8 cellular contexts compared by ENCODE assay signal in the genomic region with DNA sequence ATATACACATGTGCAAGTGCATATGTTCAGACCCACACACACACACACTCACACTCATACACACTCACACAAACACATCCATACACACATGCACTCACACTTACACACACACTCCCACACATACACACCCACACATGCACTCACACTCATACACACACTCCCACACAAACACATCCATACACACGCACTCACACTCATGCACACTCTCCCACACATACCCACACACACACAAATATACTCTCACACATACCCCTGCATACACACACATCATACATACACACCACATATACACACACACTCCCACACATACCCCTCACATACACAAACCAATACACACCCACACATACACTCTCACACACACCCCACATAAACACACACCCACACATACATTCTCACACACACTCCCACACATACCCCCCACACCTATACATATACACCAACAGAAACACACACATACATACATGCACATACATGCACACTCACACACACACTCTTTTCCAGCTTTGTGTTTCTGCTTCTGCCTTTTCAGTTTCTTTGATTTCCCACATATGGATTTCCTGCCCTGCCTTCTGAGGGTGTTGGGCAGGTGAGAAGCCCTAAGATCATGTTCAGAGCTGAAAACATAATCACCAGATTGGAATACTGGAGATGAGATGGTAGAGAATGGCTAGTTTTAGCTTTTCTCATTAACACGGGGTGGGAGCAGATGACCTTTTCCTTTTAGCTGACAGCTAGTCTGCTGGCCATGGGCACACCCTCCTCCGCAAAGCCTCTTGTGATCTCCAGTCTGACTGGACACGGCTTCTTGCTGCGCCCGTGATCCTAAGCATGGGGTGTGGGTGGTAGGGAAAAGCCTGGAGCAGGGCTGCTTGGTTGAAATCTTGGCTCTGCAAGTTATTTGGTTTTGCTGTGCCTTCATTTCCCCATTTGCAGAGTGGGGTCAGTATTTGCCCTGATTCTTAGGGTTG.
A peak's percentile ranks its signal among the peaks of the same experiment; 100 is the strongest.
DNase-seq lines count a peak whose midpoint lies in the region; ATAC-seq and TF ChIP-seq lines count a peak whose summit lies in the region.

No MANE protein-coding gene starts in this region.

- TF ChIP-seq CTCF in brain (conservative IDR thresholded peaks at IDR 0.05) (no peak), neural crest cell (conservative IDR thresholded peaks at IDR 0.05) (no peak)

- no peak for TF ChIP-seq RAD21 in Ishikawa (IDR thresholded peaks at IDR 0.05; ENCODE audit: low read depth)

- peaks cover 0 to 9% (median 0%) of the 10 kb centered on the region in 3 donors for H3K36me3 Mint-ChIP-seq in CD8-positive, alpha-beta memory T cell
- H3K36me3 Mint-ChIP-seq in brain, result no peaks in the 10 kb centered on the region
- H3K36me3 Mint-ChIP-seq in neural crest cell (ENCODE audit: low read depth), result no peaks in the 10 kb centered on the region

- peak overlapping the region; percentile 42 to 78 (median 71) for H3K4me3 Mint-ChIP-seq in CD8-positive, alpha-beta memory T cell
- H3K4me3 Mint-ChIP-seq in brain (peak overlapping the region in 3 of 5 experiments; percentile 1 to 2 (median 2)), neural crest cell (no peak overlapping the region)

- peaks cover 60 to 86% (median 73%) of the 10 kb centered on the region in 3 donors for H3K4me1 Mint-ChIP-seq in CD8-positive, alpha-beta memory T cell
- H3K4me1 Mint-ChIP-seq in brain (peaks cover 76% of the 10 kb centered on the region), neural crest cell (peaks cover 45% of the 10 kb centered on the region)

- TF ChIP-seq EP300 in Ishikawa (IDR thresholded peaks at IDR 0.05; ENCODE audit: borderline replicate concordance), result no peak

- CTCF ChIA-PET in CD8-positive, alpha-beta memory T cell (lab: Charles Lee), result interaction anchor here (1.0 kb wide), 1 partner anchor 289 kb away, joined by 3 read pairs; no protein-coding TSS in a partner anchor

- no peak for ATAC-seq in HG03159 (IDR thresholded peaks at IDR 0.05; ENCODE audit: unreplicated experiment)

- no peaks in the 10 kb centered on the region for H3K9me3 Mint-ChIP-seq in CD8-positive, alpha-beta memory T cell
- no peaks in the 10 kb centered on the region for H3K9me3 Mint-ChIP-seq in brain
- no peaks in the 10 kb centered on the region for H3K9me3 Mint-ChIP-seq in neural crest cell

- peak overlapping the region; percentile 47 to 94 (median 88) for H3K27ac Mint-ChIP-seq in CD8-positive, alpha-beta memory T cell
- peak overlapping the region; percentile 0 to 88 (median 83) for H3K27ac Mint-ChIP-seq in brain
- H3K27ac Mint-ChIP-seq in neural crest cell (ENCODE audit: unreplicated experiment), result peak overlapping the region; percentile 60

- H3K9me3 ChIP-seq in CD8-positive, alpha-beta memory T cell (ENCODE audit: low read length), result no peaks in the 10 kb centered on the region

- no peaks in the 10 kb centered on the region for H3K27me3 Mint-ChIP-seq in CD8-positive, alpha-beta memory T cell
- H3K27me3 Mint-ChIP-seq in brain (no peaks in the 10 kb centered on the region), neural crest cell (ENCODE audit: low read depth) (no peaks in the 10 kb centered on the region)

- no peak overlapping the region for H3K4me3 ChIP-seq in CD8-positive, alpha-beta memory T cell (ENCODE audit: low read length)

- H3K4me1 ChIP-seq in CD8-positive, alpha-beta memory T cell (ENCODE audit: insufficient read depth, low read length), result peaks cover 49% of the 10 kb centered on the region

- no peak for DNase-seq in CD8-positive, alpha-beta memory T cell
- DNase-seq in neural crest cell (ENCODE audit: low read depth, low spot score) (no peak), HuH-7.5 (ENCODE audit: low spot score) (no peak), NCI-H2107 (lab: John Stamatoyannopoulos, UW) (no peak)
- no peak for DNase-seq in stimulated activated CD4-positive, alpha-beta T cell treated with anti-CD3 and anti-CD28 coated beads, Interleukin-2, amount 100 ng/mL, for 48 hours

- H3K27ac ChIP-seq in CD8-positive, alpha-beta memory T cell (ENCODE audit: low read depth, low read length), result no peak overlapping the region

- no peaks in the 10 kb centered on the region for H3K36me3 ChIP-seq in CD8-positive, alpha-beta memory T cell (ENCODE audit: insufficient read depth, low read length)

- no peaks in the 10 kb centered on the region for H3K27me3 ChIP-seq in CD8-positive, alpha-beta memory T cell (ENCODE audit: insufficient read depth, low read length, poor library complexity, severe bottlenecking)

- POLR2A ChIA-PET in CD8-positive, alpha-beta memory T cell (lab: Charles Lee), result no interaction called here

TF ChIP-seq in Ishikawa, 13 proteins besides CTCF, POLR2A, EP300 and RAD21:
- TF ChIP-seq TCF12 (IDR thresholded peaks at IDR 0.05; ENCODE audit: low read depth) (no peak), EGR1 (IDR thresholded peaks at IDR 0.05) (peak; percentile 44; the same call in 1 of the 2 replicates), CEBPB (IDR thresholded peaks at IDR 0.05) (no peak)
- TF ChIP-seq, protein P1, sequence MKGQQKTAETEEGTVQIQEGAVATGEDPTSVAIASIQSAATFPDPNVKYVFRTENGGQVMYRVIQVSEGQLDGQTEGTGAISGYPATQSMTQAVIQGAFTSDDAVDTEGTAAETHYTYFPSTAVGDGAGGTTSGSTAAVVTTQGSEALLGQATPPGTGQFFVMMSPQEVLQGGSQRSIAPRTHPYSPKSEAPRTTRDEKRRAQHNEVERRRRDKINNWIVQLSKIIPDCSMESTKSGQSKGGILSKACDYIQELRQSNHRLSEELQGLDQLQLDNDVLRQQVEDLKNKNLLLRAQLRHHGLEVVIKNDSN (IDR thresholded peaks at IDR 0.05), result no peak
